In genomic region chr3:57555316-57555715, GRCh38 we compare ENCODE assay signal across 8 cellular contexts. TPM values are rescaled to one million over a fixed set of nuclear protein-coding genes. Genes with fewer than 3 reads are reported as not detected.
DNase-seq lines count a peak whose midpoint lies in the region; ATAC-seq and TF ChIP-seq lines count a peak whose summit lies in the region.

No MANE protein-coding gene starts in this region.

- DNase-seq in AG04449 (ENCODE audit: low read depth, low spot score): no peak
- peak in 1 of 2 experiments; percentile 17 for DNase-seq in HL-60 (ENCODE audit: low read depth in 1 of 2, low spot score in 1 of 2)
- no peak for DNase-seq in brain microvascular endothelial cell
- no peak for DNase-seq in memory B cell (ENCODE audit: low spot score in 2 of 2)
- DNase-seq in uterus: no peak
- DNase-seq in COR-L47 (lab: John Stamatoyannopoulos, UW): no peak
- no peak for DNase-seq in activated CD4-positive, CD25-positive, alpha-beta regulatory T cell (lab: John Stamatoyannopoulos, UW)

- peaks cover 7 to 12% of the 10 kb centered on the region in 2 donors for H3K4me1 ChIP-seq in uterus

- H3K36me3 ChIP-seq in brain microvascular endothelial cell (replicated peaks): peaks cover 4% of the 10 kb centered on the region
- H3K36me3 ChIP-seq in uterus: no peaks in the 10 kb centered on the region

- in situ Hi-C loops in brain microvascular endothelial cell (cut with HindIII; ENCODE audit: low pct_ligation_motif_present, low sequenced_read_pairs): no loop called here

- H3K27ac ChIP-seq in HL-60 (replicated peaks) (peak overlapping the region; percentile 95), brain microvascular endothelial cell (peak overlapping the region; percentile 85), uterus (peak overlapping the region; percentile 80)

- H3K4me3 ChIP-seq in AG04449 (ENCODE audit: low read depth, low read length): peak overlapping the region; percentile 84
- peak overlapping the region; percentile 82 for H3K4me3 ChIP-seq in HL-60 (replicated peaks; ENCODE audit: insufficient read depth, low read length)
- H3K4me3 ChIP-seq in brain microvascular endothelial cell (ENCODE audit: low read depth, low read length): peak overlapping the region; percentile 92
- H3K4me3 ChIP-seq in uterus: peak overlapping the region; percentile 75 to 94

- TF ChIP-seq POLR2A in uterus (IDR thresholded peaks at IDR 0.05): no peak

- intact Hi-C loops in uterus (cut with DNase I; ENCODE audit: low total_unique reads): no loop called here

- TF ChIP-seq CTCF in AG04449 (IDR thresholded peaks at IDR 0.05; ENCODE audit: insufficient read depth, low read length, missing control alignments) (no peak), HL-60 (IDR thresholded peaks at IDR 0.05; ENCODE audit: insufficient read depth, low read length) (no peak), brain microvascular endothelial cell (IDR thresholded peaks at IDR 0.05; ENCODE audit: low read depth, low read length, missing control alignments) (no peak), uterus (IDR thresholded peaks at IDR 0.05) (no peak)

- H3K36me3 Mint-ChIP-seq in memory B cell: peaks cover 6% of the 10 kb centered on the region

- H3K27me3 Mint-ChIP-seq in memory B cell: no peaks in the 10 kb centered on the region

- CTCF ChIA-PET in AG04449 (lab: Yijun Ruan, JAX): interaction anchor here (1.4 kb wide), 1 partner anchor 158 kb away, joined by 4 read pairs; no protein-coding TSS in a partner anchor

- POLR2A ChIA-PET in AG04449 (lab: Yijun Ruan, JAX): interaction anchor here (2.1 kb wide), 1 partner anchor 42 kb away, joined by 11 read pairs; the partner anchor contains the start of gene ARF4

- H3K9me3 ChIP-seq in uterus: no peaks in the 10 kb centered on the region

- no peaks in the 10 kb centered on the region for H3K9me3 Mint-ChIP-seq in memory B cell

- H3K27me3 ChIP-seq in HL-60 (ENCODE audit: insufficient read depth, poor library complexity, severe bottlenecking): no peaks in the 10 kb centered on the region
- H3K27me3 ChIP-seq in brain microvascular endothelial cell (replicated peaks): no peaks in the 10 kb centered on the region
- no peaks in the 10 kb centered on the region for H3K27me3 ChIP-seq in uterus

- ATAC-seq in memory B cell (ENCODE audit: low read depth) (no peak), GM21576 (IDR thresholded peaks at IDR 0.05; ENCODE audit: unreplicated experiment) (no peak)

- H3K4me1 Mint-ChIP-seq in memory B cell: peaks cover 21% of the 10 kb centered on the region

- peak overlapping the region; percentile 99 for H3K4me3 Mint-ChIP-seq in memory B cell

- peak overlapping the region; percentile 100 for H3K27ac Mint-ChIP-seq in memory B cell

RNA-seq across cellular contexts. Expression of gene PDE12, which starts 0.8 kb away (rescaled TPM):
- 10 to 100 TPM in 2 of 4 donors, 1 to 10 TPM in 2; 2.6 to 19.7 (median 13.5) TPM for total RNA-seq in uterus

RNA-seq across cellular contexts. Expression of gene DNAH12, which starts 11.2 kb away (rescaled TPM):
- 1 to 10 TPM in 1 of 4 donors, under 1 TPM in 2, not detected in 1; 0.30 to 4.4 (median 0.77) TPM for total RNA-seq in uterus

RNA-seq across cellular contexts. Expression of gene ARF4, which starts 41.8 kb away (rescaled TPM):
- total RNA-seq in uterus: 100 to 1,000 TPM in 2 of 4 donors, 10 to 100 TPM in 2; 52.5 to 166 (median 108) TPM
